ENCODE assay signal across 1 cellular context in the genomic region with DNA sequence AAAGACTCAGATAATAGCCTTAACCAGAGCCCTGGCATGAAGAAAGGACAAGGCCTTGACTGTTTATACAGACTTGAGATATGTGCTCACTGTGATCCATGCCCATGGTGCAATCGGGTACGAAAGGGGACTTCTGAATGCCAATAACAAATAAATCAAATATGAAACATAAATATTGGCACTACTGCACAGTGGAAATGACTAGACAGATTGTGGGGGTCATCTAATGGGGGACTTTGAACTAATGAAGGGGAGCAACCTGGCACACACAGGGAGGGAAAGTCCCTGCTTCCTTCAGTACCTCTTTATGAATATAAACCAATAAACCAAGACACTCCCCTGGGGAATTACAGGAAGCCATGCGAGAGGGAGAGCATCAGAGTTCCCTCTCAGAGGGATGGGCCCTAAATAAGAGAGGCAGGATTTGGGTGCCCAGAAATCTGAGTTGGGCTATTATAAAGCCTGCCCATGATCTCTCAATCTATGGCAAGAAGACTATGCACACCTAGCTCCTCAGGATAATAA.
TF ChIP-seq lines count a peak whose summit lies in the region.

No MANE protein-coding gene starts in this region.

TF ChIP-seq in GM12878, 131 proteins besides CTCF, POLR2A, EP300 and RAD21:
- TF ChIP-seq DPF2 (IDR thresholded peaks at IDR 0.05) (0 out of 2 replicates have a peak, but pooled peaks have one; percentile 14), ZNF24 (IDR thresholded peaks at IDR 0.05) (peak; percentile 82), ZBTB33 (IDR thresholded peaks at IDR 0.05) (no peak), MEF2B (IDR thresholded peaks at IDR 0.05; ENCODE audit: partially characterized antibody, poor library complexity, severe bottlenecking) (peak; percentile 76), MTA2 (IDR thresholded peaks at IDR 0.05; ENCODE audit: low read depth) (0 out of 2 replicates have a peak, but pooled peaks have one; percentile 35), ZNF384 (IDR thresholded peaks at IDR 0.05; ENCODE audit: borderline replicate concordance, low read depth, low read length) (no peak), ATF3 (IDR thresholded peaks at IDR 0.05; ENCODE audit: borderline replicate concordance, extremely low read depth, low read depth, low read length) (no peak), HSF1 (IDR thresholded peaks at IDR 0.05; ENCODE audit: low read depth, low read length) (no peak), NFXL1 (IDR thresholded peaks at IDR 0.05; ENCODE audit: borderline replicate concordance) (no peak)
- TF ChIP-seq, protein P1, sequence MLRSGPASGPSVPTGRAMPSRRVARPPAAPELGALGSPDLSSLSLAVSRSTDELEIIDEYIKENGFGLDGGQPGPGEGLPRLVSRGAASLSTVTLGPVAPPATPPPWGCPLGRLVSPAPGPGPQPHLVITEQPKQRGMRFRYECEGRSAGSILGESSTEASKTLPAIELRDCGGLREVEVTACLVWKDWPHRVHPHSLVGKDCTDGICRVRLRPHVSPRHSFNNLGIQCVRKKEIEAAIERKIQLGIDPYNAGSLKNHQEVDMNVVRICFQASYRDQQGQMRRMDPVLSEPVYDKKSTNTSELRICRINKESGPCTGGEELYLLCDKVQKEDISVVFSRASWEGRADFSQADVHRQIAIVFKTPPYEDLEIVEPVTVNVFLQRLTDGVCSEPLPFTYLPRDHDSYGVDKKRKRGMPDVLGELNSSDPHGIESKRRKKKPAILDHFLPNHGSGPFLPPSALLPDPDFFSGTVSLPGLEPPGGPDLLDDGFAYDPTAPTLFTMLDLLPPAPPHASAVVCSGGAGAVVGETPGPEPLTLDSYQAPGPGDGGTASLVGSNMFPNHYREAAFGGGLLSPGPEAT (IDR thresholded peaks at IDR 0.05; ENCODE audit: low read depth) = no peak
- TF ChIP-seq, protein P2, sequence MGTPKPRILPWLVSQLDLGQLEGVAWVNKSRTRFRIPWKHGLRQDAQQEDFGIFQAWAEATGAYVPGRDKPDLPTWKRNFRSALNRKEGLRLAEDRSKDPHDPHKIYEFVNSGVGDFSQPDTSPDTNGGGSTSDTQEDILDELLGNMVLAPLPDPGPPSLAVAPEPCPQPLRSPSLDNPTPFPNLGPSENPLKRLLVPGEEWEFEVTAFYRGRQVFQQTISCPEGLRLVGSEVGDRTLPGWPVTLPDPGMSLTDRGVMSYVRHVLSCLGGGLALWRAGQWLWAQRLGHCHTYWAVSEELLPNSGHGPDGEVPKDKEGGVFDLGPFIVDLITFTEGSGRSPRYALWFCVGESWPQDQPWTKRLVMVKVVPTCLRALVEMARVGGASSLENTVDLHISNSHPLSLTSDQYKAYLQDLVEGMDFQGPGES (IDR thresholded peaks at IDR 0.05) = no peak
- TF ChIP-seq, protein P3, sequence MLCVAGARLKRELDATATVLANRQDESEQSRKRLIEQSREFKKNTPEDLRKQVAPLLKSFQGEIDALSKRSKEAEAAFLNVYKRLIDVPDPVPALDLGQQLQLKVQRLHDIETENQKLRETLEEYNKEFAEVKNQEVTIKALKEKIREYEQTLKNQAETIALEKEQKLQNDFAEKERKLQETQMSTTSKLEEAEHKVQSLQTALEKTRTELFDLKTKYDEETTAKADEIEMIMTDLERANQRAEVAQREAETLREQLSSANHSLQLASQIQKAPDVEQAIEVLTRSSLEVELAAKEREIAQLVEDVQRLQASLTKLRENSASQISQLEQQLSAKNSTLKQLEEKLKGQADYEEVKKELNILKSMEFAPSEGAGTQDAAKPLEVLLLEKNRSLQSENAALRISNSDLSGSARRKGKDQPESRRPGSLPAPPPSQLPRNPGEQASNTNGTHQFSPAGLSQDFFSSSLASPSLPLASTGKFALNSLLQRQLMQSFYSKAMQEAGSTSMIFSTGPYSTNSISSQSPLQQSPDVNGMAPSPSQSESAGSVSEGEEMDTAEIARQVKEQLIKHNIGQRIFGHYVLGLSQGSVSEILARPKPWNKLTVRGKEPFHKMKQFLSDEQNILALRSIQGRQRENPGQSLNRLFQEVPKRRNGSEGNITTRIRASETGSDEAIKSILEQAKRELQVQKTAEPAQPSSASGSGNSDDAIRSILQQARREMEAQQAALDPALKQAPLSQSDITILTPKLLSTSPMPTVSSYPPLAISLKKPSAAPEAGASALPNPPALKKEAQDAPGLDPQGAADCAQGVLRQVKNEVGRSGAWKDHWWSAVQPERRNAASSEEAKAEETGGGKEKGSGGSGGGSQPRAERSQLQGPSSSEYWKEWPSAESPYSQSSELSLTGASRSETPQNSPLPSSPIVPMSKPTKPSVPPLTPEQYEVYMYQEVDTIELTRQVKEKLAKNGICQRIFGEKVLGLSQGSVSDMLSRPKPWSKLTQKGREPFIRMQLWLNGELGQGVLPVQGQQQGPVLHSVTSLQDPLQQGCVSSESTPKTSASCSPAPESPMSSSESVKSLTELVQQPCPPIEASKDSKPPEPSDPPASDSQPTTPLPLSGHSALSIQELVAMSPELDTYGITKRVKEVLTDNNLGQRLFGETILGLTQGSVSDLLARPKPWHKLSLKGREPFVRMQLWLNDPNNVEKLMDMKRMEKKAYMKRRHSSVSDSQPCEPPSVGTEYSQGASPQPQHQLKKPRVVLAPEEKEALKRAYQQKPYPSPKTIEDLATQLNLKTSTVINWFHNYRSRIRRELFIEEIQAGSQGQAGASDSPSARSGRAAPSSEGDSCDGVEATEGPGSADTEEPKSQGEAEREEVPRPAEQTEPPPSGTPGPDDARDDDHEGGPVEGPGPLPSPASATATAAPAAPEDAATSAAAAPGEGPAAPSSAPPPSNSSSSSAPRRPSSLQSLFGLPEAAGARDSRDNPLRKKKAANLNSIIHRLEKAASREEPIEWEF (IDR thresholded peaks at IDR 0.05; ENCODE audit: insufficient replicate concordance, low read depth, low read length) = peak; percentile 20
